10 cellular contexts compared by ENCODE assay signal in the genomic region with DNA sequence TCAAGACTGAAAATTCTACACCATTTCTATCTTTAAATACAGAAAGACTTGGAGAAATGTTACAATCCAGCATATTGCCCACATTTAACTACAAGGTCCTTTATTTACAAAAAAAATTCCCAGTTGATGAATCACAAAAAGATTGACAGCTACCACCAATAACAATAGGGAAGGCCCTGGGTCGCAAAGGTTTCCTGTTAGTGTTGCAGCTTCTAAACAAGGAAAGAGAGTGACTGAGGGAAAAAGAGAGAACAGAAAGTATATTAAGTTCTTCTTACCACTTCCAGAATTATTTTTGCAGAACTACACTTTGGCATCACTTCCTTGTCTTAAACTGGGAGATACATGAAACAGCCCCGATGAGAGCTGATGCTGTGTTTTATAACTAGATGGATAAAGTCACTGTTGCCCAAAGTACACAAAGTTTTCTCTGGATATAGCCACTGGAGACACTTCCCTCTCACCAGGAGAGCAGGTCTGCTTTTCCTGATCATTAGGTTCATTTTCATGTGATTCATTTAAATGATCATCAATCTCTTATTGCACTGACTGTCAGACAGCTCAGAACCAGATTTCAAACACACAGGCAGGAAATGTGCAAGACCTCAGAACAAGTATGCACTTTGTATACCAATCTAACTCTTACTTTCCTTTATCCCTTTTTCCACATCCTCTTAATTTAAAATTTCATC. TPM values are rescaled to one million over a fixed set of nuclear protein-coding genes. Genes with fewer than 3 reads are reported as not detected.
DNase-seq lines count a peak whose midpoint lies in the region; ATAC-seq and TF ChIP-seq lines count a peak whose summit lies in the region.
"Had no signal": no experiment of that assay in that cellular context is flagged by ENCODE, and none has a peak within 500 bp of the region (broad histone marks: within the 10 kb centered on the region; RNA-seq: fewer than 3 reads in every experiment).

No MANE protein-coding gene starts in this region.

- H3K9me3 Mint-ChIP-seq in WTC11, result 0 out of 2 replicates have a peak, but pooled peaks cover 2% of the 10 kb centered on the region
- H3K9me3 Mint-ChIP-seq: activated T-cell treated with anti-CD3 and anti-CD28 coated beads, Interleukin-2, amount 50 U/mL, for 72 hours had no signal

- CTCF ChIA-PET in WTC11 (lab: Charles Lee), result interaction anchor here (1.4 to 1.9 kb wide), 2 partner anchors 9 to 227 kb away, joined by 4 to 7 read pairs; no protein-coding TSS in a partner anchor

- intact Hi-C loops in lower leg skin (cut with DNase I; ENCODE audit: low total_unique reads), result no loop called here

- ATAC-seq in HG03565 (IDR thresholded peaks at IDR 0.05; ENCODE audit: unreplicated experiment) (peak; percentile 28), WTC11 (peak; percentile 59), GM18873 (IDR thresholded peaks at IDR 0.05; ENCODE audit: low FRiP score, unreplicated experiment) (no peak)
- ATAC-seq: activated T-cell treated with anti-CD3 and anti-CD28 coated beads, Interleukin-2, amount 50 U/mL, for 72 hours had no signal

- POLR2A ChIA-PET in WTC11 (lab: Charles Lee), result no interaction called here

- no peak overlapping the region for H3K4me3 ChIP-seq in lower leg skin (ENCODE audit: low read depth, poor library complexity, severe bottlenecking)

- peak overlapping the region; percentile 75 for H3K27ac Mint-ChIP-seq in WTC11
- H3K27ac Mint-ChIP-seq: activated T-cell treated with anti-CD3 and anti-CD28 coated beads, Interleukin-2, amount 50 U/mL, for 72 hours had no signal

- H3K4me1 Mint-ChIP-seq in WTC11, result peaks cover 19% of the 10 kb centered on the region

- H3K4me3 Mint-ChIP-seq in WTC11, result no peak overlapping the region
- H3K4me3 Mint-ChIP-seq: activated T-cell treated with anti-CD3 and anti-CD28 coated beads, Interleukin-2, amount 50 U/mL, for 72 hours had no signal

- DNase-seq in Ammon's horn (ENCODE audit: low spot score) (peak; percentile 45), WTC11 (ENCODE audit: low spot score) (no peak), iris pigment epithelial cell (ENCODE audit: low read depth) (peak; percentile 65), cerebellar cortex (ENCODE audit: low spot score) (no peak), NCI-H2029 (lab: John Stamatoyannopoulos, UW) (no peak), lower leg skin (ENCODE audit: low spot score in 2 of 2) (no peak)
- DNase-seq: activated T-cell treated with anti-CD3 and anti-CD28 coated beads, Interleukin-2, amount 50 U/mL, for 72 hours; COR-L47 had no signal

- 61 to 63% methylated on average over 2 of the region's 2 CpGs for WGBS in lower leg skin, 2 donors

- no peaks in the 10 kb centered on the region for H3K27me3 Mint-ChIP-seq in WTC11 (ENCODE audit: low read depth)

- H3K36me3 Mint-ChIP-seq in WTC11, result peaks cover 3% of the 10 kb centered on the region; the same call in 1 of the 2 replicates

- no peak for TF ChIP-seq POLR2A in lower leg skin (IDR thresholded peaks at IDR 0.05)

- TF ChIP-seq CTCF in WTC11 (IDR thresholded peaks at IDR 0.05) (no peak), lower leg skin (IDR thresholded peaks at IDR 0.05) (no peak)

TF ChIP-seq in WTC11, 78 proteins besides CTCF, POLR2A, EP300 and RAD21:
- TF ChIP-seq, protein P1, sequence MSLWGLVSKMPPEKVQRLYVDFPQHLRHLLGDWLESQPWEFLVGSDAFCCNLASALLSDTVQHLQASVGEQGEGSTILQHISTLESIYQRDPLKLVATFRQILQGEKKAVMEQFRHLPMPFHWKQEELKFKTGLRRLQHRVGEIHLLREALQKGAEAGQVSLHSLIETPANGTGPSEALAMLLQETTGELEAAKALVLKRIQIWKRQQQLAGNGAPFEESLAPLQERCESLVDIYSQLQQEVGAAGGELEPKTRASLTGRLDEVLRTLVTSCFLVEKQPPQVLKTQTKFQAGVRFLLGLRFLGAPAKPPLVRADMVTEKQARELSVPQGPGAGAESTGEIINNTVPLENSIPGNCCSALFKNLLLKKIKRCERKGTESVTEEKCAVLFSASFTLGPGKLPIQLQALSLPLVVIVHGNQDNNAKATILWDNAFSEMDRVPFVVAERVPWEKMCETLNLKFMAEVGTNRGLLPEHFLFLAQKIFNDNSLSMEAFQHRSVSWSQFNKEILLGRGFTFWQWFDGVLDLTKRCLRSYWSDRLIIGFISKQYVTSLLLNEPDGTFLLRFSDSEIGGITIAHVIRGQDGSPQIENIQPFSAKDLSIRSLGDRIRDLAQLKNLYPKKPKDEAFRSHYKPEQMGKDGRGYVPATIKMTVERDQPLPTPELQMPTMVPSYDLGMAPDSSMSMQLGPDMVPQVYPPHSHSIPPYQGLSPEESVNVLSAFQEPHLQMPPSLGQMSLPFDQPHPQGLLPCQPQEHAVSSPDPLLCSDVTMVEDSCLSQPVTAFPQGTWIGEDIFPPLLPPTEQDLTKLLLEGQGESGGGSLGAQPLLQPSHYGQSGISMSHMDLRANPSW (CRISPR knock-in tag; conservative IDR thresholded peaks at IDR 0.05; ENCODE audit: low read depth), result no peak
- TF ChIP-seq, protein P2, sequence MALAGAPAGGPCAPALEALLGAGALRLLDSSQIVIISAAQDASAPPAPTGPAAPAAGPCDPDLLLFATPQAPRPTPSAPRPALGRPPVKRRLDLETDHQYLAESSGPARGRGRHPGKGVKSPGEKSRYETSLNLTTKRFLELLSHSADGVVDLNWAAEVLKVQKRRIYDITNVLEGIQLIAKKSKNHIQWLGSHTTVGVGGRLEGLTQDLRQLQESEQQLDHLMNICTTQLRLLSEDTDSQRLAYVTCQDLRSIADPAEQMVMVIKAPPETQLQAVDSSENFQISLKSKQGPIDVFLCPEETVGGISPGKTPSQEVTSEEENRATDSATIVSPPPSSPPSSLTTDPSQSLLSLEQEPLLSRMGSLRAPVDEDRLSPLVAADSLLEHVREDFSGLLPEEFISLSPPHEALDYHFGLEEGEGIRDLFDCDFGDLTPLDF (CRISPR knock-in tag; IDR thresholded peaks at IDR 0.05), result no peak
- TF ChIP-seq, protein P3, sequence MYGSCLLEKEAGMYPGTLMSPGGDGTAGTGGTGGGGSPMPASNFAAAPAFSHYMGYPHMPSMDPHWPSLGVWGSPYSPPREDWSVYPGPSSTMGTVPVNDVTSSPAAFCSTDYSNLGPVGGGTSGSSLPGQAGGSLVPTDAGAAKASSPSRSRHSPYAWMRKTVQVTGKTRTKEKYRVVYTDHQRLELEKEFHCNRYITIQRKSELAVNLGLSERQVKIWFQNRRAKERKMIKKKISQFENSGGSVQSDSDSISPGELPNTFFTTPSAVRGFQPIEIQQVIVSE (CRISPR knock-in tag; IDR thresholded peaks at IDR 0.05; ENCODE audit: borderline replicate concordance), result no peak
- TF ChIP-seq HMGA2 (CRISPR knock-in tag; IDR thresholded peaks at IDR 0.05) (no peak), JUN (CRISPR knock-in tag; IDR thresholded peaks at IDR 0.05) (no peak)
- TF ChIP-seq, protein P4, sequence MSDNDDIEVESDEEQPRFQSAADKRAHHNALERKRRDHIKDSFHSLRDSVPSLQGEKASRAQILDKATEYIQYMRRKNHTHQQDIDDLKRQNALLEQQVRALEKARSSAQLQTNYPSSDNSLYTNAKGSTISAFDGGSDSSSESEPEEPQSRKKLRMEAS (CRISPR knock-in tag; IDR thresholded peaks at IDR 0.05), result no peak
- TF ChIP-seq, protein P5, sequence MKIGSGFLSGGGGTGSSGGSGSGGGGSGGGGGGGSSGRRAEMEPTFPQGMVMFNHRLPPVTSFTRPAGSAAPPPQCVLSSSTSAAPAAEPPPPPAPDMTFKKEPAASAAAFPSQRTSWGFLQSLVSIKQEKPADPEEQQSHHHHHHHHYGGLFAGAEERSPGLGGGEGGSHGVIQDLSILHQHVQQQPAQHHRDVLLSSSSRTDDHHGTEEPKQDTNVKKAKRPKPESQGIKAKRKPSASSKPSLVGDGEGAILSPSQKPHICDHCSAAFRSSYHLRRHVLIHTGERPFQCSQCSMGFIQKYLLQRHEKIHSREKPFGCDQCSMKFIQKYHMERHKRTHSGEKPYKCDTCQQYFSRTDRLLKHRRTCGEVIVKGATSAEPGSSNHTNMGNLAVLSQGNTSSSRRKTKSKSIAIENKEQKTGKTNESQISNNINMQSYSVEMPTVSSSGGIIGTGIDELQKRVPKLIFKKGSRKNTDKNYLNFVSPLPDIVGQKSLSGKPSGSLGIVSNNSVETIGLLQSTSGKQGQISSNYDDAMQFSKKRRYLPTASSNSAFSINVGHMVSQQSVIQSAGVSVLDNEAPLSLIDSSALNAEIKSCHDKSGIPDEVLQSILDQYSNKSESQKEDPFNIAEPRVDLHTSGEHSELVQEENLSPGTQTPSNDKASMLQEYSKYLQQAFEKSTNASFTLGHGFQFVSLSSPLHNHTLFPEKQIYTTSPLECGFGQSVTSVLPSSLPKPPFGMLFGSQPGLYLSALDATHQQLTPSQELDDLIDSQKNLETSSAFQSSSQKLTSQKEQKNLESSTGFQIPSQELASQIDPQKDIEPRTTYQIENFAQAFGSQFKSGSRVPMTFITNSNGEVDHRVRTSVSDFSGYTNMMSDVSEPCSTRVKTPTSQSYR (CRISPR knock-in tag; IDR thresholded peaks at IDR 0.05), result no peak

RNA-seq across cellular contexts. Expression of a gene that starts 57.0 kb away (rescaled TPM):
- total RNA-seq in WTC11 (2021) (9.9 to 11.2 TPM (median 11.0 TPM) in 3 replicates), lower leg skin (10 to 100 TPM; 13.7 to 23.1 (median 16.8) TPM)

Comparison
In these comparisons a context has a peak if more than half of its experiments do, and no peak if none do; other contexts are left out.
1. DNase-seq: peak in Ammon's horn (single experiment) and iris pigment epithelial cell (single experiment); none in WTC11 (single experiment), cerebellar cortex (single experiment), NCI-H2029 (single experiment) and lower leg skin (0 of 2).